In genomic region chr22:45911601-45912271, GRCh38 we compare ENCODE assay signal across 1 cellular context.
TF ChIP-seq lines count a peak whose summit lies in the region.

No MANE protein-coding gene starts in this region.

TF ChIP-seq in SK-N-SH, 30 proteins besides CTCF, POLR2A, EP300 and RAD21 (continued from another document):
- TF ChIP-seq, protein P1, sequence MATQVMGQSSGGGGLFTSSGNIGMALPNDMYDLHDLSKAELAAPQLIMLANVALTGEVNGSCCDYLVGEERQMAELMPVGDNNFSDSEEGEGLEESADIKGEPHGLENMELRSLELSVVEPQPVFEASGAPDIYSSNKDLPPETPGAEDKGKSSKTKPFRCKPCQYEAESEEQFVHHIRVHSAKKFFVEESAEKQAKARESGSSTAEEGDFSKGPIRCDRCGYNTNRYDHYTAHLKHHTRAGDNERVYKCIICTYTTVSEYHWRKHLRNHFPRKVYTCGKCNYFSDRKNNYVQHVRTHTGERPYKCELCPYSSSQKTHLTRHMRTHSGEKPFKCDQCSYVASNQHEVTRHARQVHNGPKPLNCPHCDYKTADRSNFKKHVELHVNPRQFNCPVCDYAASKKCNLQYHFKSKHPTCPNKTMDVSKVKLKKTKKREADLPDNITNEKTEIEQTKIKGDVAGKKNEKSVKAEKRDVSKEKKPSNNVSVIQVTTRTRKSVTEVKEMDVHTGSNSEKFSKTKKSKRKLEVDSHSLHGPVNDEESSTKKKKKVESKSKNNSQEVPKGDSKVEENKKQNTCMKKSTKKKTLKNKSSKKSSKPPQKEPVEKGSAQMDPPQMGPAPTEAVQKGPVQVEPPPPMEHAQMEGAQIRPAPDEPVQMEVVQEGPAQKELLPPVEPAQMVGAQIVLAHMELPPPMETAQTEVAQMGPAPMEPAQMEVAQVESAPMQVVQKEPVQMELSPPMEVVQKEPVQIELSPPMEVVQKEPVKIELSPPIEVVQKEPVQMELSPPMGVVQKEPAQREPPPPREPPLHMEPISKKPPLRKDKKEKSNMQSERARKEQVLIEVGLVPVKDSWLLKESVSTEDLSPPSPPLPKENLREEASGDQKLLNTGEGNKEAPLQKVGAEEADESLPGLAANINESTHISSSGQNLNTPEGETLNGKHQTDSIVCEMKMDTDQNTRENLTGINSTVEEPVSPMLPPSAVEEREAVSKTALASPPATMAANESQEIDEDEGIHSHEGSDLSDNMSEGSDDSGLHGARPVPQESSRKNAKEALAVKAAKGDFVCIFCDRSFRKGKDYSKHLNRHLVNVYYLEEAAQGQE (IDR thresholded peaks at IDR 0.05; ENCODE audit: low read depth, low read length), result no peak
- TF ChIP-seq RXRA (IDR thresholded peaks at IDR 0.05; ENCODE audit: borderline replicate concordance, low read depth) (no peak), YY1 (IDR thresholded peaks at IDR 0.05; ENCODE audit: low read depth) (no peak), GATA2 (CRISPR knock-in tag; IDR thresholded peaks at IDR 0.05) (no peak)
